ENCODE assay signal across 28 cellular contexts in the genomic region with DNA sequence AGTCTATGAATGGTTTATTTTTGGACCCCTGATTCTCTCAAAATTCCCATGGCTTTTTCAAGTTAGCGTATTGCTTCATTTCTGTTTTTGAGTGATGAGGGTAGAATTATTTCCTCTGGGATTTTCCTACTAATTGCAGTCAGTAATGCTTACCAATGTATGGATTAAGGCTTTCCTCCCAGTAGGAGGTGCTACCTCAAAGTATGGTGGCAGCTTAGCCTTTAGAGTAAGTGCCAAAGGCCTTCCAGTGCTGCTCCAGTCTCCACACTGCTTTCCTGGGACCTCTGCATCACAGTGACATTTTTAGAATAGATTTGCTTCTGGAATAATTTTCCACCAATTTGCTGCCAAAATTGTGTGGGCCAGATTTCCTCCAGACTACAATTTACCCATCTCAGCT.
"Had no signal": no experiment of that assay in that cellular context is flagged by ENCODE, and none has a peak within 500 bp of the region (broad histone marks: within the 10 kb centered on the region; RNA-seq: fewer than 3 reads in every experiment).

No MANE protein-coding gene starts in this region.

- H3K27me3 ChIP-seq: breast epithelium, esophagus muscularis mucosa, ovary had no signal

- H3K36me3 ChIP-seq: breast epithelium, esophagus muscularis mucosa, left ventricle myocardium inferior, ovary, thoracic aorta had no signal

- DNase-seq: activated CD4-positive, alpha-beta T cell treated with anti-CD3 and anti-CD28 coated beads for 1 hour; activated CD4-positive, alpha-beta T cell treated with anti-CD3 and anti-CD28 coated beads, Interleukin-2, amount 50 U/mL, for 1 hour; activated CD8-positive, alpha-beta T cell treated with anti-CD3 and anti-CD28 coated beads for 36 hours; activated naive CD8-positive, alpha-beta T cell treated with anti-CD3 and anti-CD28 coated beads, Interleukin-2, amount 50 U/mL, for 24 hours; activated T-cell treated with anti-CD3 and anti-CD28 coated beads, Interleukin-2, amount 50 U/mL, for 4 hours; amygdala; central memory CD4-positive, alpha-beta T cell; islet precursor cell; left ventricle myocardium inferior; naive B cell; nephron progenitor cell; ovary; stimulated activated CD4-positive, alpha-beta T cell treated with anti-CD3 and anti-CD28 coated beads, Interleukin-12 subunit alpha, Interleukin-12 subunit beta, amount 100 ng/mL, for 4 hours; stimulated activated CD4-positive, alpha-beta T cell treated with anti-CD3 and anti-CD28 coated beads, Interleukin-4, amount 100 ng/mL, for 1 hour; T-helper 9 cell; trophoblast cell had no signal

- H3K27me3 Mint-ChIP-seq: activated CD8-positive, alpha-beta T cell treated with anti-CD3 and anti-CD28 coated beads for 36 hours; dendritic cell treated with granulocyte-macrophage colony-stimulating factor and Interleukin-4, amounts not matched to agents 40 ng/mL and 50 ng/mL, for 4 days; progenitor cell of endocrine pancreas had no signal

- H3K4me1 Mint-ChIP-seq: activated naive CD4-positive, alpha-beta T cell treated with anti-CD3 and anti-CD28 coated beads, Interleukin-2, amount 50 U/mL, for 24 hours; activated naive CD8-positive, alpha-beta T cell treated with anti-CD3 and anti-CD28 coated beads, Interleukin-2, amount 50 U/mL, for 24 hours; naive B cell had no signal

- H3K9me3 ChIP-seq: breast epithelium, esophagus muscularis mucosa, left ventricle myocardium inferior, ovary, thoracic aorta had no signal

- ATAC-seq: activated CD8-positive, alpha-beta T cell treated with anti-CD3 and anti-CD28 coated beads for 36 hours; activated naive CD8-positive, alpha-beta T cell treated with anti-CD3 and anti-CD28 coated beads, Interleukin-2, amount 50 U/mL, for 24 hours; activated T-cell treated with anti-CD3 and anti-CD28 coated beads, Interleukin-2, amount 50 U/mL, for 4 hours; sciatic nerve had no signal

- H3K4me1 ChIP-seq: breast epithelium, esophagus muscularis mucosa, left ventricle myocardium inferior had no signal

- H3K27ac ChIP-seq: breast epithelium, esophagus muscularis mucosa, left ventricle myocardium inferior, ovary, skin epidermis, thoracic aorta had no signal

- H3K36me3 Mint-ChIP-seq: activated naive CD4-positive, alpha-beta T cell treated with anti-CD3 and anti-CD28 coated beads, Interleukin-2, amount 50 U/mL, for 24 hours; naive B cell had no signal

- H3K27ac Mint-ChIP-seq: activated CD8-positive, alpha-beta T cell treated with anti-CD3 and anti-CD28 coated beads for 36 hours; activated naive CD4-positive, alpha-beta T cell treated with anti-CD3 and anti-CD28 coated beads, Interleukin-2, amount 50 U/mL, for 24 hours; activated naive CD8-positive, alpha-beta T cell treated with anti-CD3 and anti-CD28 coated beads, Interleukin-2, amount 50 U/mL, for 24 hours; activated T-helper 2 cell treated with anti-CD3 and anti-CD28 coated beads, Interferon-gamma antibody, Interleukin-2, Interleukin-4, amounts not matched to agents 10 μg/mL and 5 μg/mL and 100 μg/mL, durations not matched to agents 14 hours and 24 hours and 36 hours; dendritic cell treated with granulocyte-macrophage colony-stimulating factor and Interleukin-4, amounts not matched to agents 40 ng/mL and 50 ng/mL, for 4 days; naive B cell; progenitor cell of endocrine pancreas; stimulated activated naive CD8-positive, alpha-beta T cell treated with anti-CD3 and anti-CD28 coated beads, Interleukin-15, Interleukin-2, amounts not matched to agents 100 ng/mL and 50 ng/mL, for 24 hours; T-helper 1 cell treated with Interleukin-12 subunit alpha and Interleukin-12 subunit beta and Interleukin-4 antibody, amounts not matched to agents 30 μg/mL and 1 μg/mL, for 36 hours had no signal

- H3K4me3 Mint-ChIP-seq: activated CD8-positive, alpha-beta T cell treated with anti-CD3 and anti-CD28 coated beads for 36 hours; activated naive CD4-positive, alpha-beta T cell treated with anti-CD3 and anti-CD28 coated beads, Interleukin-2, amount 50 U/mL, for 24 hours; activated naive CD8-positive, alpha-beta T cell treated with anti-CD3 and anti-CD28 coated beads, Interleukin-2, amount 50 U/mL, for 24 hours; activated T-cell treated with anti-CD3 and anti-CD28 coated beads, Interleukin-2, amount 50 U/mL, for 4 hours; dendritic cell treated with granulocyte-macrophage colony-stimulating factor and Interleukin-4, amounts not matched to agents 40 ng/mL and 50 ng/mL, for 4 days; naive B cell; nephron progenitor cell; stimulated activated naive CD8-positive, alpha-beta T cell treated with anti-CD3 and anti-CD28 coated beads, Interleukin-15, Interleukin-2, amounts not matched to agents 100 ng/mL and 50 ng/mL, for 24 hours; T-helper 1 cell treated with Interleukin-12 subunit alpha and Interleukin-12 subunit beta and Interleukin-4 antibody, amounts not matched to agents 30 μg/mL and 1 μg/mL, for 36 hours had no signal

- H3K9me3 Mint-ChIP-seq: activated CD8-positive, alpha-beta T cell treated with anti-CD3 and anti-CD28 coated beads for 36 hours; activated naive CD4-positive, alpha-beta T cell treated with anti-CD3 and anti-CD28 coated beads, Interleukin-2, amount 50 U/mL, for 24 hours; activated naive CD8-positive, alpha-beta T cell treated with anti-CD3 and anti-CD28 coated beads, Interleukin-2, amount 50 U/mL, for 24 hours; activated T-cell treated with anti-CD3 and anti-CD28 coated beads, Interleukin-2, amount 50 U/mL, for 4 hours; activated T-helper 2 cell treated with anti-CD3 and anti-CD28 coated beads, Interferon-gamma antibody, Interleukin-2, Interleukin-4, amounts not matched to agents 10 μg/mL and 5 μg/mL and 100 μg/mL, durations not matched to agents 14 hours and 24 hours and 36 hours; dendritic cell treated with granulocyte-macrophage colony-stimulating factor and Interleukin-4, amounts not matched to agents 40 ng/mL and 50 ng/mL, for 4 days; stimulated activated naive CD8-positive, alpha-beta T cell treated with anti-CD3 and anti-CD28 coated beads, Interleukin-15, Interleukin-2, amounts not matched to agents 100 ng/mL and 50 ng/mL, for 24 hours; T-helper 1 cell treated with Interleukin-12 subunit alpha and Interleukin-12 subunit beta and Interleukin-4 antibody, amounts not matched to agents 30 μg/mL and 1 μg/mL, for 36 hours had no signal

- H3K4me3 ChIP-seq: breast epithelium, esophagus muscularis mucosa, left ventricle myocardium inferior, lung, ovary, skin epidermis, thoracic aorta had no signal
